ENCODE assay signal across 8 cellular contexts in genomic region chr1:234862944-234863515, GRCh38.
A peak's percentile ranks its signal among the peaks of the same experiment; 100 is the strongest.
DNase-seq lines count a peak whose midpoint lies in the region; ATAC-seq lines count a peak whose summit lies in the region.

No MANE protein-coding gene starts in this region.

- H3K9ac ChIP-seq in mucosa of rectum (ENCODE audit: low read depth in 1 of 2, low read length in 2 of 2), result peak overlapping the region; percentile 59 to 63

- H3K27me3 ChIP-seq in mucosa of rectum (ENCODE audit: control insufficient read depth in 2 of 2, insufficient read depth in 2 of 2, low read length in 2 of 2), result no peaks in the 10 kb centered on the region

- peak overlapping the region; percentile 77 to 79 for H3K27ac ChIP-seq in mucosa of rectum (ENCODE audit: low read depth in 2 of 2, low read length in 2 of 2)

- peaks cover 26 to 29% of the 10 kb centered on the region in 2 donors for H3K4me1 ChIP-seq in mucosa of rectum (ENCODE audit: control insufficient read depth in 2 of 2, insufficient read depth in 2 of 2, low read length in 2 of 2)

- peak overlapping the region in 1 of 2 donors; percentile 35 for H3K4me3 ChIP-seq in mucosa of rectum (ENCODE audit: low read length in 2 of 2)

- peak; percentile 35 for DNase-seq in NCI-H1092 treated with DMSO at 0.1 percent for 48 hours (lab: John Stamatoyannopoulos, UW)
- no peak for DNase-seq in NCI-H1092 (lab: John Stamatoyannopoulos, UW)
- peak; percentile 86 for DNase-seq in ureter (ENCODE audit: low spot score)
- DNase-seq in NK-92 (lab: John Stamatoyannopoulos, UW; ENCODE audit: unreplicated experiment), result no peak
- DNase-seq in GM19238 (ENCODE audit: insufficient read length, low spot score), result no peak

- H3K36me3 ChIP-seq in mucosa of rectum (ENCODE audit: control insufficient read depth in 2 of 2, insufficient read depth in 2 of 2, low read length in 2 of 2), result no peaks in the 10 kb centered on the region

- H3K9me3 ChIP-seq in mucosa of rectum (ENCODE audit: control insufficient read depth in 2 of 2, low read length in 2 of 2), result no peaks in the 10 kb centered on the region

- ATAC-seq in esophagus mucosa (peak; percentile 59), GM18873 (IDR thresholded peaks at IDR 0.05; ENCODE audit: low FRiP score, unreplicated experiment) (no peak)

Comparison
In these comparisons a context has a peak if more than half of its experiments do, and no peak if none do; other contexts are left out.
1. DNase-seq: peak in NCI-H1092 treated with DMSO at 0.1 percent for 48 hours (single experiment) and ureter (single experiment); none in NCI-H1092 (single experiment), NK-92 (single experiment) and GM19238 (single experiment).